In the genomic region with DNA sequence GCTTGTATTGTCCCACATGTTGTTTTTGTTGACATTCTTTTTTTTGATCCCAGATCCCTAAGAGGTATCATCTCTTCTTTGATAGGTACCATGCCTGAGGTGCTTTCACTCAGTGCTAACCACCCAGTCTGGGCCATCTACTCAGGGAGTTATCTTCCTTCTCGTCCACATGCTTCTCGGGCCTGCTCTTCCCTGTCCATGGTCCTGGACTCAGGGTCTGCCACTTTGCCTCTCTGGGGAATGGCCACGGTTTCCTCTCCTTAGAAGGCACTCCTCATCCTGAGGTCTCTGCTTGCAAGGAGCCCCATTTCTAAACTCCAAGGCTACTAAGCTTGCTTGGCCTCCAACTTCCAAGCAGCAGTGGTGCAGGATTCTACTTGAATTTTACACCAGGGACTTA, we compare ENCODE assay signal across 1 cellular context.
TF ChIP-seq lines count a peak whose summit lies in the region.

No MANE protein-coding gene starts in this region.

TF ChIP-seq in K562, 482 proteins besides CTCF, POLR2A, EP300 and RAD21 (continued from another document):
- TF ChIP-seq BRD9 (IDR thresholded peaks at IDR 0.05; ENCODE audit: low read depth, partially characterized antibody) = no peak
- TF ChIP-seq EWSR1 (IDR thresholded peaks at IDR 0.05; ENCODE audit: borderline replicate concordance, low read depth, partially characterized antibody) = no peak
- no peak for TF ChIP-seq SIN3B (IDR thresholded peaks at IDR 0.05; ENCODE audit: low read depth)
- no peak for TF ChIP-seq ZNF436 (CRISPR knock-in tag; IDR thresholded peaks at IDR 0.05)
- peak; percentile 95 for TF ChIP-seq EHMT2 (IDR thresholded peaks at IDR 0.05)
- TF ChIP-seq ZNF766 (CRISPR knock-in tag; conservative IDR thresholded peaks at IDR 0.05) = peak; percentile 54; the same call in 1 of the 2 replicates
- no peak for TF ChIP-seq MAFG (tag; conservative IDR thresholded peaks at IDR 0.05)
- TF ChIP-seq TEAD4 (IDR thresholded peaks at IDR 0.05; ENCODE audit: low read length) = no peak
- no peak for TF ChIP-seq TEAD4 (CRISPR knock-in tag; IDR thresholded peaks at IDR 0.05; ENCODE audit: borderline replicate concordance)
- TF ChIP-seq REST (CRISPR knock-in tag; IDR thresholded peaks at IDR 0.05; ENCODE audit: low read depth) = peak; percentile 90
- TF ChIP-seq RCOR1 (IDR thresholded peaks at IDR 0.05; ENCODE audit: borderline replicate concordance in 1 of 2, low read depth in 2 of 2, low read length in 2 of 2) = no peak
- TF ChIP-seq CHCHD3 (CRISPR knock-in tag; IDR thresholded peaks at IDR 0.05) = no peak
- TF ChIP-seq ATF1 (CRISPR knock-in tag; IDR thresholded peaks at IDR 0.05) = no peak
- no peak for TF ChIP-seq ATF1 (tag; IDR thresholded peaks at IDR 0.05)
